11 cellular contexts compared by ENCODE assay signal in the genomic region with DNA sequence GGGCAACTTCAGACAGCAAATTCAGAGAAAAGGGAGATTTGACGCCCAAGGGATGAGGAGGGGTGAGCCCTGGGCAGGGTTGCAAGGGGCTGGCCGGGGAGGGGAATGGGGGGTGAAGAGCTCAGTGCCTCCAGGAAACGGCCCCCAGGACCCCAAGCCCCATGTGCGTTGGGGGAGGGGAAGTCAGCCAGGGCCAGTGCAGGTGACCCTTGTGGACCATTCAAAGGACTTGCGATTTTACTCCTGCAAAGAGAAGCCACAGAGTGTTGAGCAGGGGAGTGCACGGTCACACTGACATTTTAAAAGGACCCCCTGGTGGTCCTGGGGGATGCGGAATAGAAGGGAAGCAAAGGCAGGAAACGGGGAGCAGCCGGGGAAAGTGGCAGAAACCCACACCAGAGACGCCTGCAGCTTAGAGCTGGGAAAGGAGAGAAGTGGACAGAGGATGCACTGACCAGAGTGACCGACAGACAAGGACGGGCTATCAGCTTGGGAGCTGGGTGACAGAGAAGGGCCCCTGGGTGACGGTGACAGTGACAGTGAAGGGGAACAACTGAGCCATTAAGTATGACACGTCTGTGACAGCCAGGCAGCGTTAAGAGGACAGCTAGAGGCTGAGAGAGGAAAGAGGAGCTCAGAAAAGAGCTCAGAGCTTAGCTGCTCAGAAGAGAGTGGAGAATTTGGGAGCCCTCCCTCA. TPM values are rescaled to one million over a fixed set of nuclear protein-coding genes. Genes with fewer than 3 reads are reported as not detected.
"Had no signal": no experiment of that assay in that cellular context is flagged by ENCODE, and none has a peak within 500 bp of the region (broad histone marks: within the 10 kb centered on the region; RNA-seq: fewer than 3 reads in every experiment).

No MANE protein-coding gene starts in this region.

- H3K9me3 Mint-ChIP-seq: activated naive CD8-positive, alpha-beta T cell treated with anti-CD3 and anti-CD28 coated beads for 36 hours; activated T-cell treated with anti-CD3 and anti-CD28 coated beads, Interleukin-2, amount 50 U/mL, for 72 hours; stimulated activated naive B cell treated with anti-CD40 and anti-IgM and Interleukin-4, amounts not matched to agents 10 μg/mL and 1 μg/mL and 100 μg/mL, for 72 hours had no signal

- H3K36me3 ChIP-seq: breast epithelium, esophagus muscularis mucosa, transverse colon had no signal

- H3K27me3 ChIP-seq: breast epithelium had no signal

- H3K4me3 Mint-ChIP-seq: activated CD4-positive, alpha-beta memory T cell treated with anti-CD3 and anti-CD28 coated beads for 36 hours; activated naive CD8-positive, alpha-beta T cell treated with anti-CD3 and anti-CD28 coated beads for 36 hours; activated T-cell treated with anti-CD3 and anti-CD28 coated beads, Interleukin-2, amount 50 U/mL, for 72 hours; memory B cell; neural crest cell; stimulated activated naive B cell treated with anti-CD40 and anti-IgM and Interleukin-4, amounts not matched to agents 10 μg/mL and 1 μg/mL and 100 μg/mL, for 72 hours; T-helper 17 cell had no signal

- H3K4me3 ChIP-seq: breast epithelium, coronary artery, esophagus muscularis mucosa, transverse colon had no signal

- H3K4me1 ChIP-seq: breast epithelium, esophagus muscularis mucosa, transverse colon had no signal

- H3K36me3 Mint-ChIP-seq: activated CD4-positive, alpha-beta memory T cell treated with anti-CD3 and anti-CD28 coated beads for 36 hours; activated naive CD8-positive, alpha-beta T cell treated with anti-CD3 and anti-CD28 coated beads for 36 hours; memory B cell; stimulated activated naive B cell treated with anti-CD40 and anti-IgM and Interleukin-4, amounts not matched to agents 10 μg/mL and 1 μg/mL and 100 μg/mL, for 72 hours had no signal

- H3K27ac ChIP-seq: breast epithelium, coronary artery, esophagus muscularis mucosa, transverse colon had no signal

- H3K27ac Mint-ChIP-seq: activated CD4-positive, alpha-beta memory T cell treated with anti-CD3 and anti-CD28 coated beads for 36 hours; activated naive CD8-positive, alpha-beta T cell treated with anti-CD3 and anti-CD28 coated beads for 36 hours; activated T-cell treated with anti-CD3 and anti-CD28 coated beads, Interleukin-2, amount 50 U/mL, for 72 hours; memory B cell; stimulated activated naive B cell treated with anti-CD40 and anti-IgM and Interleukin-4, amounts not matched to agents 10 μg/mL and 1 μg/mL and 100 μg/mL, for 72 hours; T-helper 17 cell had no signal

RNA-seq across cellular contexts. Expression of a gene that starts 54.0 kb away (rescaled TPM):
- total RNA-seq: activated CD4-positive, alpha-beta memory T cell treated with anti-CD3 and anti-CD28 coated beads for 36 hours; activated naive CD8-positive, alpha-beta T cell treated with anti-CD3 and anti-CD28 coated beads for 36 hours; activated T-cell treated with anti-CD3 and anti-CD28 coated beads, Interleukin-2, amount 50 U/mL, for 72 hours; T-helper 17 cell had no signal
